In the genomic region with DNA sequence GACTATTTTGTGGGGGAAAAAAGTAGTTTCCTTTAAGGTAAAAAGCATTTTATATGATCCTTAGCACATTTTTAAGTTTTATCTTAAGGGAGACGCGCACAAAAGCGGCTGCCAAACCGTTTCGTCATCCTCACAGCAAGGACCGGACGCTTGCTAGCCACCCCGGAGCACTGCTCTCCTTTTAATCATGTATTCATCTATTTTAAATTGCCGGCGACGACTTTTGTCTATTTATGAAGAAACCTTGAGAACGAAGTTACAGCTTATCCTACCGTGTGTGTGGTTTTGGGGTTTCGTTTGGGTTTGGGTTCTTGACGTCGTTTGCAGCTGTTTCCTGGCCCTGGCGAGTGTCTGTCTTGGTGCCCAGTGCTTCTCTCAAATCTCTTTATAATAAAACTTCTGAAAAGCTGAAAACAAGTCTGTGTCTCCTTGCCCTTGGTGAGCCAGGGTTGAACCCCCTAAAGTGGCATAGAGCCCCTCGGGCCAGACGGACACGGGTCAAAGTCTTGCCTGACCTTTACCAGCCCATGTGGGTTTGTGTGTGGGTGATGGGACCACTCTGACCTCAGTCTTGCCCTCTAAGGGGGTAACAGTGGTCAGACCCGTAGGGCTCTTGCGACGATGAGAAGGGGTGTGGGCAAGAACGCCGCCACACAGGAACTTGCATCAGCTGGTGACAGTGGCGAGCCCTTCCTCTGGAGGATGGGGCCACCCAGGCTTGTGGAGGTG, we compare ENCODE assay signal across 10 cellular contexts.
DNase-seq lines count a peak whose midpoint lies in the region; ATAC-seq and TF ChIP-seq lines count a peak whose summit lies in the region.
"Had no signal": no experiment of that assay in that cellular context is flagged by ENCODE, and none has a peak within 500 bp of the region (broad histone marks: within the 10 kb centered on the region; RNA-seq: fewer than 3 reads in every experiment).

No MANE protein-coding gene starts in this region.

- peak overlapping the region; percentile 78 for H3K4me3 Mint-ChIP-seq in activated naive CD4-positive, alpha-beta T cell treated with anti-CD3 and anti-CD28 coated beads, Interleukin-2, amount 10 ng/mL, durations not matched to agents 7 days and 5 days
- H3K4me3 Mint-ChIP-seq in endothelial cell (ENCODE audit: unreplicated experiment): no peak overlapping the region

- TF ChIP-seq CTCF in OCI-LY1 (IDR thresholded peaks at IDR 0.05; ENCODE audit: low read length): no peak
- TF ChIP-seq CTCF in SK-N-SH (IDR thresholded peaks at IDR 0.05): no peak
- TF ChIP-seq CTCF in endothelial cell (IDR thresholded peaks at IDR 0.05; ENCODE audit: unreplicated experiment): no peak

- H3K27me3 Mint-ChIP-seq in activated naive CD4-positive, alpha-beta T cell treated with anti-CD3 and anti-CD28 coated beads, Interleukin-2, amount 10 ng/mL, durations not matched to agents 7 days and 5 days: peaks cover 69% of the 10 kb centered on the region
- H3K27me3 Mint-ChIP-seq in endothelial cell (ENCODE audit: unreplicated experiment): peaks cover 3% of the 10 kb centered on the region

- H3F3A ChIP-seq in OCI-LY1 (ENCODE audit: insufficient read depth, low read length): peaks cover 4% of the 10 kb centered on the region; the same call in 1 of the 2 replicates
- no peaks in the 10 kb centered on the region for H3F3A ChIP-seq in SK-N-SH (replicated peaks; ENCODE audit: insufficient read depth)

- no peaks in the 10 kb centered on the region for H3K9me2 ChIP-seq in OCI-LY1 (ENCODE audit: low read depth, low read length)
- no peaks in the 10 kb centered on the region for H3K9me2 ChIP-seq in SK-N-SH

- H3K4me1 ChIP-seq in OCI-LY1 (ENCODE audit: insufficient read depth, low read length, severe bottlenecking) (peaks cover 52% of the 10 kb centered on the region), SK-N-SH (ENCODE audit: control insufficient read depth in 1 of 2, insufficient read depth in 2 of 2, low read depth in 1 of 2, low read length in 1 of 2) (peaks cover 5 to 19% of the 10 kb centered on the region in 2 experiments; a peak in 2 of 4 replicates)

- no peaks in the 10 kb centered on the region for H3K36me3 ChIP-seq in OCI-LY1 (ENCODE audit: insufficient read depth, low read length)
- H3K36me3 ChIP-seq in SK-N-SH (replicated peaks in 1 of 2; ENCODE audit: control insufficient read depth in 1 of 2, insufficient read depth in 2 of 2, low read length in 1 of 2): no peaks in the 10 kb centered on the region
- no peaks in the 10 kb centered on the region for H3K36me3 ChIP-seq in H7 (replicated peaks; ENCODE audit: control insufficient read depth, insufficient read depth, low read length)
- H3K36me3 ChIP-seq: tibial artery had no signal

- no peak for TF ChIP-seq RAD21 in SK-N-SH (IDR thresholded peaks at IDR 0.05; ENCODE audit: low read length)

- H3K4me1 Mint-ChIP-seq in activated naive CD4-positive, alpha-beta T cell treated with anti-CD3 and anti-CD28 coated beads, Interleukin-2, amount 10 ng/mL, durations not matched to agents 7 days and 5 days: peaks cover 73% of the 10 kb centered on the region
- H3K4me1 Mint-ChIP-seq in endothelial cell (ENCODE audit: unreplicated experiment): peaks cover 9% of the 10 kb centered on the region

- H3K4me2 ChIP-seq in OCI-LY1 (ENCODE audit: low read length): peak overlapping the region; percentile 55
- H3K4me2 ChIP-seq in SK-N-SH: no peak overlapping the region

- H3K36me3 Mint-ChIP-seq in activated naive CD4-positive, alpha-beta T cell treated with anti-CD3 and anti-CD28 coated beads, Interleukin-2, amount 10 ng/mL, durations not matched to agents 7 days and 5 days: no peaks in the 10 kb centered on the region
- H3K36me3 Mint-ChIP-seq in endothelial cell (ENCODE audit: low read depth, unreplicated experiment): no peaks in the 10 kb centered on the region

- CTCF ChIA-PET in activated naive CD4-positive, alpha-beta T cell treated with anti-CD3 and anti-CD28 coated beads, Interleukin-2, amount 10 ng/mL, durations not matched to agents 7 days and 5 days (lab: Charles Lee): interaction anchor here (0.8 to 5.1 kb wide), 6 partner anchors 10 to 319 kb away, joined by 3 to 28 read pairs (median 8); no protein-coding TSS in a partner anchor
- CTCF ChIA-PET in SK-N-SH (lab: Yijun Ruan, JAX): interaction anchor here (0.9 to 1.4 kb wide), 3 partner anchors 10 to 36 kb away, joined by 3 read pairs; no protein-coding TSS in a partner anchor

- H3K9ac ChIP-seq in OCI-LY1 (ENCODE audit: low read length): peak overlapping the region; percentile 59
- H3K9ac ChIP-seq in SK-N-SH: no peak overlapping the region

- H3K27me3 ChIP-seq in OCI-LY1 (ENCODE audit: insufficient read depth, low read length) (no peaks in the 10 kb centered on the region), SK-N-SH (ENCODE audit: insufficient read depth) (no peaks in the 10 kb centered on the region), H7 (ENCODE audit: control insufficient read depth, insufficient read depth, low read length) (no peaks in the 10 kb centered on the region)

- H2AFZ ChIP-seq in OCI-LY1 (ENCODE audit: low read length) (no peak overlapping the region), SK-N-SH (ENCODE audit: low read depth) (no peak overlapping the region)

- no peaks in the 10 kb centered on the region for H3K79me2 ChIP-seq in OCI-LY1 (ENCODE audit: insufficient read depth, low read length)
- H3K79me2 ChIP-seq in SK-N-SH (ENCODE audit: insufficient read depth): no peaks in the 10 kb centered on the region

- POLR2A ChIA-PET in SK-N-SH (lab: Yijun Ruan, JAX): no interaction called here

- H3K4me3 ChIP-seq in OCI-LY1 (ENCODE audit: low read depth, low read length, poor library complexity, severe bottlenecking) (peak overlapping the region; percentile 29), SK-N-SH (ENCODE audit: low read depth in 2 of 2, low read length in 1 of 2) (no peak overlapping the region), H7 (ENCODE audit: insufficient read depth, low read depth, low read length) (no peak overlapping the region)
- H3K4me3 ChIP-seq: tibial artery had no signal

- ATAC-seq in GM21528 (IDR thresholded peaks at IDR 0.05; ENCODE audit: low FRiP score, unreplicated experiment): peak; percentile 51

- peak; percentile 83 for DNase-seq in activated naive CD4-positive, alpha-beta T cell treated with anti-CD3 and anti-CD28 coated beads, Interleukin-2, amount 10 ng/mL, durations not matched to agents 7 days and 5 days
- DNase-seq in stimulated activated CD8-positive, alpha-beta memory T cell treated with anti-CD3 and anti-CD28 coated beads, Interleukin-12 subunit alpha, Interleukin-12 subunit beta, amount 100 ng/mL, for 1 hour (ENCODE audit: low read depth): peak; percentile 37
- DNase-seq in SK-N-SH: no peak
- DNase-seq in AG20443 (ENCODE audit: low spot score): no peak
- no peak for DNase-seq in endothelial cell (ENCODE audit: low spot score)
- DNase-seq in H7: no peak
- DNase-seq: IMR-90 had no signal

- peak overlapping the region; percentile 93 for H3K27ac ChIP-seq in OCI-LY1 (ENCODE audit: low read depth, low read length, poor library complexity, severe bottlenecking)
- no peak overlapping the region for H3K27ac ChIP-seq in SK-N-SH (ENCODE audit: low read depth in 2 of 2, low read length in 1 of 2)
- H3K27ac ChIP-seq: tibial artery had no signal

- peak overlapping the region; percentile 100 for H3K27ac Mint-ChIP-seq in activated naive CD4-positive, alpha-beta T cell treated with anti-CD3 and anti-CD28 coated beads, Interleukin-2, amount 10 ng/mL, durations not matched to agents 7 days and 5 days
- no peak overlapping the region for H3K27ac Mint-ChIP-seq in endothelial cell (ENCODE audit: unreplicated experiment)

- whole genome bisulfite sequencing in SK-N-SH (ENCODE audit: low lambda C conversion rate): 94% methylated on average over 20 of the region's 26 CpGs

- H3K9me3 Mint-ChIP-seq in activated naive CD4-positive, alpha-beta T cell treated with anti-CD3 and anti-CD28 coated beads, Interleukin-2, amount 10 ng/mL, durations not matched to agents 7 days and 5 days: no peaks in the 10 kb centered on the region
- H3K9me3 Mint-ChIP-seq in endothelial cell (ENCODE audit: unreplicated experiment): no peaks in the 10 kb centered on the region

- no peaks in the 10 kb centered on the region for H3K9me3 ChIP-seq in OCI-LY1 (ENCODE audit: low read length)
- no peaks in the 10 kb centered on the region for H3K9me3 ChIP-seq in SK-N-SH
- H3K9me3 ChIP-seq: tibial artery had no signal

- no peak for TF ChIP-seq EP300 in SK-N-SH (IDR thresholded peaks at IDR 0.05; ENCODE audit: borderline replicate concordance in 1 of 2, low read depth in 1 of 2, low read length in 1 of 2)

- H4K20me1 ChIP-seq in OCI-LY1 (ENCODE audit: insufficient read depth, low read length): no peaks in the 10 kb centered on the region
- no peaks in the 10 kb centered on the region for H4K20me1 ChIP-seq in SK-N-SH (ENCODE audit: insufficient read depth)

TF ChIP-seq in SK-N-SH, 30 proteins besides CTCF, POLR2A, EP300 and RAD21:
- TF ChIP-seq, protein P1, sequence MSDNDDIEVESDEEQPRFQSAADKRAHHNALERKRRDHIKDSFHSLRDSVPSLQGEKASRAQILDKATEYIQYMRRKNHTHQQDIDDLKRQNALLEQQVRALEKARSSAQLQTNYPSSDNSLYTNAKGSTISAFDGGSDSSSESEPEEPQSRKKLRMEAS (IDR thresholded peaks at IDR 0.05; ENCODE audit: low read depth): no peak
- TF ChIP-seq RFX5 (IDR thresholded peaks at IDR 0.05; ENCODE audit: low read length): no peak
- no peak for TF ChIP-seq MEF2A (IDR thresholded peaks at IDR 0.05; ENCODE audit: borderline replicate concordance, low read depth)
- TF ChIP-seq NFIC (IDR thresholded peaks at IDR 0.05; ENCODE audit: borderline replicate concordance): no peak
- TF ChIP-seq SIN3A (IDR thresholded peaks at IDR 0.05; ENCODE audit: borderline replicate concordance, low read depth, low read length): no peak
- no peak for TF ChIP-seq FOXJ3 (CRISPR knock-in tag; IDR thresholded peaks at IDR 0.05)
- TF ChIP-seq TCF12 (IDR thresholded peaks at IDR 0.05): no peak
- TF ChIP-seq, protein P2, sequence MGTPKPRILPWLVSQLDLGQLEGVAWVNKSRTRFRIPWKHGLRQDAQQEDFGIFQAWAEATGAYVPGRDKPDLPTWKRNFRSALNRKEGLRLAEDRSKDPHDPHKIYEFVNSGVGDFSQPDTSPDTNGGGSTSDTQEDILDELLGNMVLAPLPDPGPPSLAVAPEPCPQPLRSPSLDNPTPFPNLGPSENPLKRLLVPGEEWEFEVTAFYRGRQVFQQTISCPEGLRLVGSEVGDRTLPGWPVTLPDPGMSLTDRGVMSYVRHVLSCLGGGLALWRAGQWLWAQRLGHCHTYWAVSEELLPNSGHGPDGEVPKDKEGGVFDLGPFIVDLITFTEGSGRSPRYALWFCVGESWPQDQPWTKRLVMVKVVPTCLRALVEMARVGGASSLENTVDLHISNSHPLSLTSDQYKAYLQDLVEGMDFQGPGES (IDR thresholded peaks at IDR 0.05; ENCODE audit: low read depth, low read length): no peak
- TF ChIP-seq EZH2phosphoT487 (IDR thresholded peaks at IDR 0.05; ENCODE audit: borderline replicate concordance, low read depth): no peak

Comparison
In these comparisons a context has a peak if more than half of its experiments do, and no peak if none do; other contexts are left out.
1. DNase-seq: peak in activated naive CD4-positive, alpha-beta T cell treated with anti-CD3 and anti-CD28 coated beads, Interleukin-2, amount 10 ng/mL, durations not matched to agents 7 days and 5 days (single experiment) and stimulated activated CD8-positive, alpha-beta memory T cell treated with anti-CD3 and anti-CD28 coated beads, Interleukin-12 subunit alpha, Interleukin-12 subunit beta, amount 100 ng/mL, for 1 hour (single experiment); none in SK-N-SH (single experiment), AG20443 (single experiment), endothelial cell (single experiment) and H7 (single experiment).